7 cellular contexts compared by ENCODE assay signal in the genomic region with DNA sequence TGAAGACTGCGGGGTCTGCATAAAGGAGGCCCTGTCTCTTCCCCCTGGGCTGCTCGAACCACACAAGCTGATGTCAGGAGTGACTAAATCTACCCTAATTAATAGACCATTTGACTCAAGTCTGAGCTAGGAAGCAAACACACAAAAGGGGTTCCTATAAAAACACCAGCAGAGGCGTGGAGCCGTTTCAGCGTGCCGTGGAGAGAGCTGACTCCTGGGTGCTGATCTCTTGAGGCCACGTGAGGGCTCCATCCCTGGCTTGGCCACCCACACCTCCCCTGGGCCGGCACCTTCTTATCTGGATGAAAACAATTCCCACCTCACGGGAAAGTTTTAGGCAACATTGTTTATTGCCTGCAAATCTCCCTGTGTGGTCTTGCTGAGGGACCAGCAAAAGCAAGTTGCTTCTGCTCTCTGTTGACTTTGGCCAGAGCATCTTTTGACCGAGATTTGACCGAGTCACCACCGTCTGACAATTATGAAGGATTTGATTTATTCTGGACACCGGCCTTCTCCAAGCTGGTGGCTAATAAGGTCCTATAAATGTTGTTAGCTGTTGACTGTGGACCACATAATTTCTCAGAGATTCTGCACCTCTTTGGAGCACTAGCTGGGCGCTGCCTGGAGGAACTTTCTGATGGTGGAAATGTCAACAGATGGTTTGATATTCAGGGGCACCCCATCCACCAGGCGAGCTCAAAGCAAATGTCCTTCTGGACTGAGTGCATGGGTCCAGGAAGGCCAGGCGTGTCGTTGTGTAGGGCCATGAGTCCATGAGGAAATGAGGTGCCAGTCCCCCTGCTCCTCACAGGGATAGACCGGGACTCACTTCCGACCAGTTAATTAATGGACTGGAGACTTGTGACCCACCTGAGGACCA.
DNase-seq lines count a peak whose midpoint lies in the region; ATAC-seq, FAIRE-seq and TF ChIP-seq lines count a peak whose summit lies in the region.
"Not testable (repeated sequence)": the region's sequence is repeated elsewhere in the genome, so short reads cannot be mapped to it uniquely, and the experiment has no call there.

No MANE protein-coding gene starts in this region.

- TF ChIP-seq EP300 in esophagus muscularis mucosa (IDR thresholded peaks at IDR 0.05); HepG2 (IDR thresholded peaks at IDR 0.05; ENCODE audit: low read depth in 2 of 2, low read length in 2 of 2); HepG2 (CRISPR knock-in tag; IDR thresholded peaks at IDR 0.05; ENCODE audit: borderline replicate concordance): not testable (repeated sequence)

- H3K36me3 ChIP-seq in esophagus muscularis mucosa; HepG2 (replicated peaks in 1 of 2; ENCODE audit: control insufficient read depth in 1 of 2, insufficient read depth in 2 of 2, low read length in 2 of 2); aorta (ENCODE audit: control insufficient read depth in 1 of 2, insufficient read depth in 2 of 2, low read length in 1 of 2): not testable (repeated sequence)

- H3K79me2 ChIP-seq in HepG2 (ENCODE audit: insufficient read depth, low read length): not testable (repeated sequence)

- not testable (repeated sequence) for H2AFZ ChIP-seq in HepG2 (ENCODE audit: low read length)

- not testable (repeated sequence) for H3K36me3 Mint-ChIP-seq in activated CD4-positive, alpha-beta T cell treated with anti-CD3 and anti-CD28 coated beads, Interleukin-2, amount 10 ng/mL, durations not matched to agents 24 days and 14 days (ENCODE audit: low read depth)

- CTCF ChIA-PET in HepG2 (lab: Yijun Ruan, JAX; ENCODE audit: low intra/inter-chr PET ratio, low total read pairs): not testable (repeated sequence)

- not testable (repeated sequence) for TF ChIP-seq POLR2A in esophagus muscularis mucosa (IDR thresholded peaks at IDR 0.05; ENCODE audit: low read depth); HepG2 (IDR thresholded peaks at IDR 0.05; ENCODE audit: insufficient read depth in 1 of 2, low read depth in 2 of 2, low read length in 2 of 2)

- H3K4me3 ChIP-seq in coronary artery; esophagus muscularis mucosa; right cardiac atrium (ENCODE audit: low read length); HepG2 (replicated peaks in 1 of 3; ENCODE audit: insufficient read depth in 1 of 3, low read depth in 2 of 3, low read length in 3 of 3); aorta (ENCODE audit: low read length in 2 of 2): not testable (repeated sequence)

- not testable (repeated sequence) for H3K27me3 Mint-ChIP-seq in activated CD4-positive, alpha-beta T cell treated with anti-CD3 and anti-CD28 coated beads, Interleukin-2, amount 10 ng/mL, durations not matched to agents 24 days and 14 days

- not testable (repeated sequence) for H3K9me3 Mint-ChIP-seq in activated CD4-positive, alpha-beta T cell treated with anti-CD3 and anti-CD28 coated beads, Interleukin-2, amount 10 ng/mL, durations not matched to agents 24 days and 14 days

- H3K4me3 Mint-ChIP-seq in activated CD4-positive, alpha-beta T cell treated with anti-CD3 and anti-CD28 coated beads, Interleukin-2, amount 10 ng/mL, durations not matched to agents 24 days and 14 days: not testable (repeated sequence)

- H3K4me1 Mint-ChIP-seq in activated CD4-positive, alpha-beta T cell treated with anti-CD3 and anti-CD28 coated beads, Interleukin-2, amount 10 ng/mL, durations not matched to agents 24 days and 14 days: not testable (repeated sequence)

- not testable (repeated sequence) for TF ChIP-seq RAD21 in HepG2 (CRISPR knock-in tag; IDR thresholded peaks at IDR 0.05)

- FAIRE-seq in HepG2 (lab: Jason Lieb, UNC): not testable (repeated sequence)

- TF ChIP-seq CTCF in coronary artery (IDR thresholded peaks at IDR 0.05); esophagus muscularis mucosa (IDR thresholded peaks at IDR 0.05); HepG2 (CRISPR knock-in tag; IDR thresholded peaks at IDR 0.05): not testable (repeated sequence)

- H3K27ac Mint-ChIP-seq in activated CD4-positive, alpha-beta T cell treated with anti-CD3 and anti-CD28 coated beads, Interleukin-2, amount 10 ng/mL, durations not matched to agents 24 days and 14 days: not testable (repeated sequence)

- intact Hi-C loops in activated CD4-positive, alpha-beta T cell treated with anti-CD3 and anti-CD28 coated beads, Interleukin-2, amount 10 ng/mL, durations not matched to agents 24 days and 14 days (cut with micrococcal nuclease); esophagus muscularis mucosa (cut with DNase I); right cardiac atrium (cut with DNase I); HepG2 (cut with micrococcal nuclease; ENCODE audit: unreplicated experiment); posterior vena cava (cut with DNase I); aorta (cut with DNase I): not testable (repeated sequence)

- H3K4me1 ChIP-seq in esophagus muscularis mucosa; right cardiac atrium (ENCODE audit: control insufficient read depth, insufficient read depth, low read length); HepG2 (ENCODE audit: insufficient read depth, low read length); aorta (ENCODE audit: control insufficient read depth in 1 of 2, insufficient read depth in 2 of 2, low read length in 2 of 2): not testable (repeated sequence)

- in situ Hi-C loops in HepG2 (cut with HindIII; ENCODE audit: extremely low pct_ligation_motif_present, low pct_unique_long_range_greater_than_20kb): not testable (repeated sequence)

- not testable (repeated sequence) for H4K20me1 ChIP-seq in HepG2 (ENCODE audit: insufficient read depth, low read length)

- not testable (repeated sequence) for H3K9me3 ChIP-seq in esophagus muscularis mucosa; right cardiac atrium (ENCODE audit: control insufficient read depth, low read length); HepG2 (ENCODE audit: low read length); aorta (ENCODE audit: control insufficient read depth, low read length)

- peak; percentile 50 for DNase-seq in activated CD4-positive, alpha-beta T cell treated with anti-CD3 and anti-CD28 coated beads, Interleukin-2, amount 10 ng/mL, durations not matched to agents 24 days and 14 days
- DNase-seq in coronary artery (ENCODE audit: low spot score) (peak; percentile 12), esophagus muscularis mucosa (ENCODE audit: extremely low spot score) (peak; percentile 39), right cardiac atrium (peak in 2 of 3 donors; percentile 28 to 36), posterior vena cava (ENCODE audit: low spot score) (peak; percentile 44), aorta (peak in 1 of 2 donors; percentile 62)
- DNase-seq in HepG2 (ENCODE audit: low spot score): not testable (repeated sequence)

- not testable (repeated sequence) for H3K27ac ChIP-seq in coronary artery; esophagus muscularis mucosa (replicated peaks in 1 of 4); right cardiac atrium (ENCODE audit: low read length); HepG2 (ENCODE audit: extremely low read length, insufficient read depth, low read length); aorta (ENCODE audit: low read depth in 1 of 2, low read length in 2 of 2)

- H3K9ac ChIP-seq in HepG2 (ENCODE audit: insufficient read depth, low read depth, low read length): not testable (repeated sequence)

- not testable (repeated sequence) for BruUV-seq in HepG2 (replicated peaks; lab: Mats Ljungman, UMichigan)

- POLR2A ChIA-PET in HepG2 (lab: Yijun Ruan, JAX): not testable (repeated sequence)

- not testable (repeated sequence) for H3K27me3 ChIP-seq in esophagus muscularis mucosa; right cardiac atrium (ENCODE audit: control insufficient read depth, insufficient read depth); HepG2 (ENCODE audit: control insufficient read depth in 1 of 2, insufficient read depth in 2 of 2, low read length in 2 of 2); aorta (ENCODE audit: control insufficient read depth in 1 of 2, insufficient read depth in 2 of 2, low read length in 1 of 2)

- WGBS in esophagus muscularis mucosa: 86% methylated on average over 15 of the region's 19 CpGs
- 73% methylated on average over 18 of the region's 19 CpGs for WGBS in right cardiac atrium
- WGBS in HepG2 (ENCODE audit: low lambda C conversion rate): 20% methylated on average over 18 of the region's 19 CpGs
- WGBS in aorta, 2 donors: 32 to 66% methylated on average over 17 to 18 of the region's 19 CpGs

- not testable (repeated sequence) for H3K4me2 ChIP-seq in HepG2 (ENCODE audit: low read depth, low read length)

- ATAC-seq in right cardiac atrium (peak; percentile 28 to 32), aorta (ENCODE audit: low FRiP score) (peak; percentile 40)
- ATAC-seq in HepG2: not testable (repeated sequence)

TF ChIP-seq in HepG2, 621 proteins besides CTCF, POLR2A, EP300 and RAD21:
- TF ChIP-seq HNF4A (CRISPR knock-in tag; IDR thresholded peaks at IDR 0.05): 0 out of 2 replicates have a peak, but pooled peaks have one; percentile 8
TF ChIP-seq in HepG2: peak in this region for 1; not testable (repeated sequence) for 620.
